In genomic region chr3:189629803-189630455, GRCh38 we compare ENCODE assay signal across 13 cellular contexts. TPM values are rescaled to one million over a fixed set of nuclear protein-coding genes. Genes with fewer than 3 reads are reported as not detected.
DNase-seq lines count a peak whose midpoint lies in the region; ATAC-seq and TF ChIP-seq lines count a peak whose summit lies in the region.
"Had no signal": no experiment of that assay in that cellular context is flagged by ENCODE, and none has a peak within 500 bp of the region (broad histone marks: within the 10 kb centered on the region; RNA-seq: fewer than 3 reads in every experiment).

No MANE protein-coding gene starts in this region.

- intact Hi-C loops in sciatic nerve (cut with DNase I) = no loop called here

- peak; percentile 90 for ATAC-seq in sciatic nerve
- ATAC-seq in activated naive CD8-positive, alpha-beta T cell treated with anti-CD3 and anti-CD28 coated beads, Interleukin-2, amount 50 U/mL, for 24 hours = no peak
- no peak for ATAC-seq in GM19397 (IDR thresholded peaks at IDR 0.05; ENCODE audit: unreplicated experiment)

- no peaks in the 10 kb centered on the region for H3K36me3 Mint-ChIP-seq in activated naive CD8-positive, alpha-beta T cell treated with anti-CD3 and anti-CD28 coated beads, Interleukin-2, amount 50 U/mL, for 24 hours (ENCODE audit: low read depth)
- H3K36me3 Mint-ChIP-seq: activated naive CD8-positive, alpha-beta T cell had no signal

- no peak for TF ChIP-seq CTCF in GM12865 (IDR thresholded peaks at IDR 0.05; ENCODE audit: insufficient read depth, low read depth, low read length, missing control alignments)

- H3K27ac Mint-ChIP-seq in activated naive CD8-positive, alpha-beta T cell treated with anti-CD3 and anti-CD28 coated beads, Interleukin-2, amount 50 U/mL, for 24 hours = no peak overlapping the region
- H3K27ac Mint-ChIP-seq: activated naive CD8-positive, alpha-beta T cell had no signal

- H3K4me3 ChIP-seq in GM12865 (ENCODE audit: low read depth, low read length) = peak overlapping the region; percentile 20
- H3K4me3 ChIP-seq: transverse colon had no signal

- no peaks in the 10 kb centered on the region for H3K27me3 Mint-ChIP-seq in activated naive CD8-positive, alpha-beta T cell treated with anti-CD3 and anti-CD28 coated beads, Interleukin-2, amount 50 U/mL, for 24 hours
- H3K27me3 Mint-ChIP-seq: activated naive CD8-positive, alpha-beta T cell had no signal

- H3K9me3 Mint-ChIP-seq in activated naive CD8-positive, alpha-beta T cell treated with anti-CD3 and anti-CD28 coated beads, Interleukin-2, amount 50 U/mL, for 24 hours = no peaks in the 10 kb centered on the region

- peaks cover 18% of the 10 kb centered on the region for H3K4me1 Mint-ChIP-seq in activated naive CD8-positive, alpha-beta T cell treated with anti-CD3 and anti-CD28 coated beads, Interleukin-2, amount 50 U/mL, for 24 hours

- H3K4me3 Mint-ChIP-seq in activated naive CD8-positive, alpha-beta T cell treated with anti-CD3 and anti-CD28 coated beads, Interleukin-2, amount 50 U/mL, for 24 hours = no peak overlapping the region
- H3K4me3 Mint-ChIP-seq: activated naive CD8-positive, alpha-beta T cell had no signal

- DNase-seq in GM12865 (ENCODE audit: low read depth) (peak; percentile 33), NOMO-1 treated with dmso at 0.1 percent for 144 hours (lab: John Stamatoyannopoulos, UW; ENCODE audit: unreplicated experiment) (peak; percentile 60), fibroblast of peridontal ligament (ENCODE audit: extremely low read depth) (peak; percentile 66), sciatic nerve (ENCODE audit: low spot score) (peak; percentile 71), NCI-H510A treated with DMSO at 0.1 percent for 48 hours (lab: John Stamatoyannopoulos, UW) (no peak), kidney tubule cell (ENCODE audit: low spot score) (no peak)
- no peak for DNase-seq in activated naive CD8-positive, alpha-beta T cell treated with anti-CD3 and anti-CD28 coated beads, Interleukin-2, amount 50 U/mL, for 24 hours
- DNase-seq: DND-41; effector CD8-positive, alpha-beta T cell; transverse colon had no signal

RNA-seq across cellular contexts. Expression of gene TP63, which starts 1.3 kb away (rescaled TPM):
- total RNA-seq in sciatic nerve = 7.2 TPM
- total RNA-seq: SJSA1, transverse colon had no signal

Comparison
In these comparisons a context has a peak if more than half of its experiments do, and no peak if none do; other contexts are left out.
1. DNase-seq: peak in GM12865 (single experiment), NOMO-1 treated with dmso at 0.1 percent for 144 hours (single experiment), fibroblast of peridontal ligament (single experiment) and sciatic nerve (single experiment); none in NCI-H510A treated with DMSO at 0.1 percent for 48 hours (single experiment), activated naive CD8-positive, alpha-beta T cell treated with anti-CD3 and anti-CD28 coated beads, Interleukin-2, amount 50 U/mL, for 24 hours (single experiment) and kidney tubule cell (single experiment).